In genomic region chr16:79597775-79598174, GRCh38 we compare ENCODE assay signal across 10 cellular contexts. TPM values are rescaled to one million over a fixed set of nuclear protein-coding genes. Genes with fewer than 3 reads are reported as not detected.
DNase-seq lines count a peak whose midpoint lies in the region; FAIRE-seq and TF ChIP-seq lines count a peak whose summit lies in the region.
"Had no signal": no experiment of that assay in that cellular context is flagged by ENCODE, and none has a peak within 500 bp of the region (broad histone marks: within the 10 kb centered on the region; RNA-seq: fewer than 3 reads in every experiment).

No MANE protein-coding gene starts in this region.

- peak; percentile 73 for FAIRE-seq in islet of Langerhans (lab: Jason Lieb, UNC)

- H2BK5ac ChIP-seq in mesendoderm (ENCODE audit: low read length) = no peak overlapping the region

- H3K4me3 ChIP-seq in Loucy (ENCODE audit: low read length, poor library complexity, severe bottlenecking) (peak overlapping the region; percentile 76), adipocyte (ENCODE audit: low read length) (peak overlapping the region; percentile 96), skin epidermis (peak overlapping the region; percentile 38 to 77 (median 66)), mesendoderm (ENCODE audit: low read length) (no peak overlapping the region)

- H3K4me2 ChIP-seq in Loucy (ENCODE audit: low read depth, low read length, poor library complexity, severe bottlenecking) = peak overlapping the region; percentile 81
- H3K4me2 ChIP-seq in mesendoderm (ENCODE audit: low read length) = no peak overlapping the region

- H3K27ac ChIP-seq in skin epidermis (peak overlapping the region in 20 of 21 experiments; percentile 30 to 94 (median 88)), mesendoderm (ENCODE audit: low read depth, low read length) (no peak overlapping the region)

- no peaks in the 10 kb centered on the region for H3K79me2 ChIP-seq in Loucy (ENCODE audit: insufficient read depth, low read length)
- H3K79me2 ChIP-seq in mesendoderm (ENCODE audit: control insufficient read depth, insufficient read depth, low read length) = no peaks in the 10 kb centered on the region

- H3K9me2 ChIP-seq in Loucy (replicated peaks; ENCODE audit: low read depth, low read length) = no peaks in the 10 kb centered on the region

- H4K8ac ChIP-seq in mesendoderm (ENCODE audit: low read depth, low read length) = no peak overlapping the region

- no peak overlapping the region for H3K56ac ChIP-seq in mesendoderm (ENCODE audit: low read length)

- H3F3A ChIP-seq in Loucy (ENCODE audit: low read depth) = 0 out of 2 replicates have a peak, but pooled peaks cover 3% of the 10 kb centered on the region

- no peaks in the 10 kb centered on the region for H3K79me1 ChIP-seq in mesendoderm (ENCODE audit: low read length)

- H4K5ac ChIP-seq in mesendoderm (ENCODE audit: low read length) = no peak overlapping the region

- no peak overlapping the region for H3K18ac ChIP-seq in mesendoderm (ENCODE audit: low read length)

- no peak overlapping the region for H2AFZ ChIP-seq in Loucy (ENCODE audit: low read length)

- H3K4ac ChIP-seq in mesendoderm (ENCODE audit: low read depth, low read length) = no peak overlapping the region

- no peak for DNase-seq in adipocyte (ENCODE audit: low read depth)
- DNase-seq in NCI-H774 (lab: John Stamatoyannopoulos, UW) = no peak
- no peak for DNase-seq in stimulated activated CD8-positive, alpha-beta memory T cell treated with anti-CD3 and anti-CD28 coated beads, Interleukin-4, amount 100 ng/mL, for 48 hours
- DNase-seq in mesendoderm = no peak
- no peak for DNase-seq in UCSD-AML1 (lab: John Stamatoyannopoulos, UW; ENCODE audit: unreplicated experiment)
- DNase-seq: activated CD4-positive, alpha-beta T cell treated with anti-CD3 and anti-CD28 coated beads for 1 hour; NCI-H1694 treated with DMSO at 0.1 percent for 48 hours had no signal

- H3K4me1 ChIP-seq in Loucy (ENCODE audit: insufficient read depth, low read length, poor library complexity, severe bottlenecking) (peaks cover 26% of the 10 kb centered on the region), adipocyte (ENCODE audit: control insufficient read depth, insufficient read depth, low read length) (peaks cover 37% of the 10 kb centered on the region), mesendoderm (ENCODE audit: control insufficient read depth, low read depth, low read length) (no peaks in the 10 kb centered on the region)

- no peak overlapping the region for H2BK15ac ChIP-seq in mesendoderm (replicated peaks; ENCODE audit: low read depth)

- H4K20me1 ChIP-seq in Loucy (ENCODE audit: insufficient read depth, low read length, poor library complexity, severe bottlenecking) = no peaks in the 10 kb centered on the region

- no peaks in the 10 kb centered on the region for H3K27me3 ChIP-seq in Loucy (ENCODE audit: insufficient read depth, low read length, poor library complexity, severe bottlenecking)
- H3K27me3 ChIP-seq in adipocyte (replicated peaks; ENCODE audit: control insufficient read depth, insufficient read depth, low read length) = no peaks in the 10 kb centered on the region
- no peaks in the 10 kb centered on the region for H3K27me3 ChIP-seq in mesendoderm (ENCODE audit: insufficient read depth, low read length, poor library complexity)

- H3K9ac ChIP-seq in Loucy (ENCODE audit: low read depth, low read length, poor library complexity, severe bottlenecking) (no peak overlapping the region), adipocyte (ENCODE audit: low read length) (peak overlapping the region; percentile 93), mesendoderm (ENCODE audit: low read length) (no peak overlapping the region)

- WGBS in mesendoderm (ENCODE audit: extremely low coverage, insufficient coverage, low lambda C conversion rate) = no CpG with 5 or more reads among the region's 3 CpGs

- no peak for TF ChIP-seq CTCF in Loucy (conservative IDR thresholded peaks at IDR 0.05; ENCODE audit: low read length)

- H3K36me3 ChIP-seq in Loucy (ENCODE audit: insufficient read depth, low read length) (no peaks in the 10 kb centered on the region), adipocyte (ENCODE audit: control insufficient read depth, insufficient read depth, low read length, severe bottlenecking) (no peaks in the 10 kb centered on the region), mesendoderm (ENCODE audit: control insufficient read depth, insufficient read depth, low read length) (no peaks in the 10 kb centered on the region)

- no peak overlapping the region for H3K23ac ChIP-seq in mesendoderm (ENCODE audit: low read length)

- no peak overlapping the region for H2AK5ac ChIP-seq in mesendoderm (ENCODE audit: low read length)

- H3K9me3 ChIP-seq in Loucy (ENCODE audit: insufficient read depth, low read depth, low read length) = no peaks in the 10 kb centered on the region
- H3K9me3 ChIP-seq in adipocyte (ENCODE audit: control insufficient read depth, low read length) = no peaks in the 10 kb centered on the region

- H2BK120ac ChIP-seq in mesendoderm (ENCODE audit: low read depth, low read length) = no peak overlapping the region

RNA-seq across cellular contexts. Expression of gene MAF, which starts 2.8 kb away (rescaled TPM):
- polyA plus RNA-seq in mesendoderm (2013, experiment 1 of 2) = 0.37 TPM
- 0.39 TPM for polyA plus RNA-seq in mesendoderm (2013, experiment 2 of 2)
